ENCODE assay signal across 8 cellular contexts in the genomic region with DNA sequence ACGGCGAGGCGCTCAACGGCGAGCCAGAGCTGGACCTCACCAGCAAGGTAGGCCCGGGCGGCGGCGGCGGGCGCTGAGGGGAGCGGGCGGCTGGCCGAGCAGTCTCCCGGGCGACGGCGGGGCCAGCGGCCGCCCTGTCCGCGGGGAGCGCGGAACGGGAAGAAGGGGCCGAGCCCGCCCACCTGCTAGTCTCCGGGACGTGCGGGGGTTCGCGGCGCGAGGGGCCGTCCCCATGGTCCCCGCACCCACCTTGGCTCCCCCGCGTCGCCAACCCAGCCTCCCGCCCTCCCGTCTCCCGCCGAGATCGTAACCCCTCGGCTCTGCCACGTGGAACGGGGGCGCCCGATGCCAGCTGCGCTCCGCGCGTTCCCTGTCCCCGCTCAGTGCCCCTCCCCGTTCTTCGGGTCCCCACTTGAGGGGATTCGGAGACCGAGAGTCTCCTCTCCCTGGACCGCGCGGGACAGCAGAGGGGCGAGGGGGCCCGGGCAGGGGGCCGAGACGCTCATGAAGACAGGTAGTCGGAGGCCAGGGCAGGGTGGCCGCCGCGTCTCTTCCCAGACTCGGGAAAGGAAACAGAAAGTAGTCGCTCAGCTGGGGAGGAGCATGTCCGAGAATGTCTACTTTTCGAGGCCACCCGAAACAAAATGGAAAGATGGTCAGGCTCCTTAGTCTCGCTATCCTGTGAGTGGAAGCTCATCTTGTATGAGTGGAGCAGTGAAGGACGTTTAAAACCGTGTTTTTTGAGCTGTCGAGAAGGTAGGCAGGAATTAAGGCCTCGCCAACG. TPM values are rescaled to one million over a fixed set of nuclear protein-coding genes. Genes with fewer than 3 reads are reported as not detected.
DNase-seq lines count a peak whose midpoint lies in the region; ATAC-seq and TF ChIP-seq lines count a peak whose summit lies in the region.

No MANE protein-coding gene starts in this region.

- H3K27me3 ChIP-seq in SJCRH30 (no peaks in the 10 kb centered on the region), body of pancreas (no peaks in the 10 kb centered on the region), skeletal muscle satellite cell (ENCODE audit: control insufficient read depth, insufficient read depth, low read length) (no peaks in the 10 kb centered on the region)

- no peak for TF ChIP-seq CTCF in HFF-Myc (IDR thresholded peaks at IDR 0.05; ENCODE audit: low read depth, low read length, missing control alignments)
- peak in 1 of 7 experiments; percentile 1 for TF ChIP-seq CTCF in body of pancreas (IDR thresholded peaks at IDR 0.05)

- H3K9me3 ChIP-seq in SJCRH30 (replicated peaks): no peaks in the 10 kb centered on the region
- H3K9me3 ChIP-seq in body of pancreas: no peaks in the 10 kb centered on the region
- H3K9me3 ChIP-seq in iPS-18c (ENCODE audit: control insufficient read depth, insufficient read depth, low read length): no peaks in the 10 kb centered on the region
- no peaks in the 10 kb centered on the region for H3K9me3 ChIP-seq in skeletal muscle satellite cell (replicated peaks; ENCODE audit: low read length)

- H3K36me3 ChIP-seq in SJCRH30 (no peaks in the 10 kb centered on the region; the same call in 1 of the 2 replicates), body of pancreas (replicated peaks in 1 of 2; ENCODE audit: insufficient read depth in 1 of 2, low read depth in 2 of 2) (no peaks in the 10 kb centered on the region), skeletal muscle satellite cell (ENCODE audit: insufficient read depth, low read length) (no peaks in the 10 kb centered on the region)

- WGBS in body of pancreas, 2 donors: 1 to 2% methylated on average over 15 to 55 of the region's 80 CpGs

- peak overlapping the region; percentile 61 for H3K4me3 ChIP-seq in HFF-Myc (replicated peaks; ENCODE audit: low read depth, low read length)
- peak overlapping the region; percentile 77 for H3K4me3 ChIP-seq in SJCRH30
- peak overlapping the region; percentile 60 to 96 for H3K4me3 ChIP-seq in body of pancreas
- H3K4me3 ChIP-seq in iPS-18c (ENCODE audit: insufficient read depth, low read depth, low read length): peak overlapping the region; percentile 89
- H3K4me3 ChIP-seq in skeletal muscle satellite cell (ENCODE audit: low read length): peak overlapping the region; percentile 73

- peak; percentile 6 for ATAC-seq in body of pancreas
- ATAC-seq in HG03378 (IDR thresholded peaks at IDR 0.05; ENCODE audit: unreplicated experiment): no peak

- intact Hi-C loops in body of pancreas (cut with DNase I): no loop called here

- H3K27ac ChIP-seq in SJCRH30 (peak overlapping the region; percentile 48), body of pancreas (peak overlapping the region; percentile 84 to 97 (median 94))

- peaks cover 9% of the 10 kb centered on the region for H3K4me1 ChIP-seq in SJCRH30
- peaks cover 44% of the 10 kb centered on the region for H3K4me1 ChIP-seq in body of pancreas
- H3K4me1 ChIP-seq in skeletal muscle satellite cell (ENCODE audit: control insufficient read depth, insufficient read depth, low read length): peaks cover 27% of the 10 kb centered on the region

- peak; percentile 36 for DNase-seq in ELF-1 (ENCODE audit: low read depth, low spot score)
- DNase-seq in HFF-Myc (ENCODE audit: extremely low read depth, low read depth): no peak
- peak; percentile 43 to 48 for DNase-seq in SJCRH30
- DNase-seq in body of pancreas: peak; percentile 48 to 52 (median 50)
- DNase-seq in mesenteric fat pad (ENCODE audit: low spot score): no peak

- H3K9ac ChIP-seq in skeletal muscle satellite cell (ENCODE audit: low read depth, low read length): peak overlapping the region; percentile 93

- peak overlapping the region; percentile 82 for H3K4me2 ChIP-seq in skeletal muscle satellite cell (ENCODE audit: low read length)

- TF ChIP-seq POLR2A in body of pancreas (IDR thresholded peaks at IDR 0.05): no peak

RNA-seq across cellular contexts. Expression of a gene that starts 0.5 kb away (rescaled TPM):
- total RNA-seq in SJCRH30 (2014; rRNA removed; shearing (Covaris generic)): 27.2 and 28.1 TPM in 2 replicates
- total RNA-seq in body of pancreas (10 to 100 TPM; 34.0 to 53.4 TPM), mesenteric fat pad (40.4 TPM)
- 19.4 and 21.0 TPM in 2 replicates for total RNA-seq in skeletal muscle satellite cell (2012; rRNA removed)

RNA-seq across cellular contexts. Expression of a gene that starts 5.5 kb away (rescaled TPM):
- total RNA-seq in SJCRH30 (2014; rRNA removed; shearing (Covaris generic)): 25.9 and 26.5 TPM in 2 replicates
- total RNA-seq in body of pancreas: 10 to 100 TPM; 20.4 to 50.3 TPM
- total RNA-seq in skeletal muscle satellite cell (2012; rRNA removed): 38.8 and 43.0 TPM in 2 replicates
- total RNA-seq in mesenteric fat pad: 53.8 TPM

RNA-seq across cellular contexts. Expression of a gene that starts 24.5 kb away (rescaled TPM):
- total RNA-seq in SJCRH30 (2014; rRNA removed; shearing (Covaris generic)): 79.0 and 84.3 TPM in 2 replicates
- total RNA-seq in body of pancreas: 10 to 100 TPM; 16.6 to 21.4 TPM
- 101 and 106 TPM in 2 replicates for total RNA-seq in skeletal muscle satellite cell (2012; rRNA removed)
- 71.1 TPM for total RNA-seq in mesenteric fat pad

RNA-seq across cellular contexts. Expression of a gene that starts 49.5 kb away (rescaled TPM):
- total RNA-seq in SJCRH30 (2014; rRNA removed; shearing (Covaris generic)): 67.3 TPM in 2 replicates
- total RNA-seq in body of pancreas (100 to 1,000 TPM; 143 to 166 TPM), mesenteric fat pad (286 TPM)
- total RNA-seq in skeletal muscle satellite cell (2012; rRNA removed): 37.8 and 43.9 TPM in 2 replicates

RNA-seq across cellular contexts. Expression of a gene that starts 49.9 kb away (rescaled TPM):
- total RNA-seq in SJCRH30 (2014; rRNA removed; shearing (Covaris generic)): 8.2 and 9.9 TPM in 2 replicates
- total RNA-seq in body of pancreas (10 to 100 TPM in 1 of 2 donors, 1 to 10 TPM in 1; 8.6 to 16.5 TPM), mesenteric fat pad (18.9 TPM)
- total RNA-seq in skeletal muscle satellite cell (2012; rRNA removed): 11.1 and 16.0 TPM in 2 replicates

Comparison
In these comparisons a context has a peak if more than half of its experiments do, and no peak if none do; other contexts are left out.
1. DNase-seq: peak in ELF-1 (single experiment), SJCRH30 (2 of 2) and body of pancreas (4 of 4); none in HFF-Myc (single experiment) and mesenteric fat pad (single experiment).
2. Peak in every context shown above with its lines, with median percentiles within 50 percentile points of each other: H3K4me3 ChIP-seq.